8 cellular contexts compared by ENCODE assay signal in the genomic region with DNA sequence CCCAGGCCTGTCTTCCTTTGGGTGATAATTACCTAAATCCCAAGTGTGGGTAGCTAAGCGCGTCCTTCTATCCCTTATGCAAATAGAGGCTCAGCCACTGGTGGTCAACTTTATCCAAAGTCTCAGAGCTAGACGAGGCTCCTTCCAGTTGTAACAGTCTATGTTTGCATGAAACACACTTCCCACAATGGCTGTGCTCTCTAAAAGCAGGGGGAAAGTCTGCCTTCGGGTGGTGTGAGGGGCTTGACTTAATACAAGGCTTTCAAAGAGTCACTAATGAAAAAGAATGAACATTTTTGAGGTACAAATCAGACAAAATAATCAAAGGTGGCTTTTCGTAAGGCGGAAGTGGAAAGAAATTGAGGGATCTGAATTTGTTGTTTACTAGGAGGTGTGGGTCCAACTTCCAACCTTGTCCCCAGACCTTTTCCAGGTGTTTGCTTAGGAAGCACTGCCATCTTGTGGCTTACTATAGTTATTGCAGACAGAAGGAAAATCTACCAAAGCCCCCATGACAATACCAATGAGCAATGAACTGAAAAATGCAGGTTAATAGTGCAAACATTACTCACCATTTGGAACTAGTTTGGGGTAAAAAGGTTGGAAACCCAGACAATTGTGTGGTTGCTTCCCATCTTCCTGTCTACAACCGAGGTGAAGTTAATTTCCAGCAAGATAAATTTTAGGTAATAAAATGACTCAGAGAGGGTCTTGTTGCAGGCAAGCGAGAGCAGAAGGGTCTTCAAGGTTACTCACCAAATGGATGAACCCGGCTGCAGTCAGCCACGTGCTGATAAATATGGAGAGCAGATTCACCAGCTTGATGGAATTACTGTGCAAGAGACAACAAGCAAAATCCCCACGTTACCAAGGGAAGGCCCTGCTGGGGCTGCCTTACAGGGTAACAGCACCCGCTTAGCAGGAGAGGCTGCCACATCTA.
DNase-seq lines count a peak whose midpoint lies in the region; ATAC-seq, FAIRE-seq and TF ChIP-seq lines count a peak whose summit lies in the region.

No MANE protein-coding gene starts in this region.

- no peak overlapping the region for H3K27ac ChIP-seq in naive thymus-derived CD4-positive, alpha-beta T cell (ENCODE audit: low read depth, low read length)

- no peak overlapping the region for H3K4me3 Mint-ChIP-seq in naive thymus-derived CD4-positive, alpha-beta T cell

- no peak for TF ChIP-seq POLR2A in erythroblast (IDR thresholded peaks at IDR 0.05; ENCODE audit: low read length)

- H3K36me3 Mint-ChIP-seq in naive thymus-derived CD4-positive, alpha-beta T cell: no peaks in the 10 kb centered on the region

- no peaks in the 10 kb centered on the region for H3K27me3 ChIP-seq in naive thymus-derived CD4-positive, alpha-beta T cell (ENCODE audit: control insufficient read depth in 2 of 2, insufficient read depth in 2 of 2, low read length in 2 of 2)

- H3K9me3 Mint-ChIP-seq in naive thymus-derived CD4-positive, alpha-beta T cell: no peaks in the 10 kb centered on the region

- POLR2A ChIA-PET in naive thymus-derived CD4-positive, alpha-beta T cell (lab: Charles Lee): no interaction called here

- H3K27me3 Mint-ChIP-seq in naive thymus-derived CD4-positive, alpha-beta T cell: peaks cover 0 to 12% (median 0%) of the 10 kb centered on the region in 5 donors

- no peaks in the 10 kb centered on the region for H3K9me3 ChIP-seq in naive thymus-derived CD4-positive, alpha-beta T cell (ENCODE audit: control insufficient read depth in 2 of 3, low read length in 3 of 3)

- H3K36me3 ChIP-seq in naive thymus-derived CD4-positive, alpha-beta T cell (ENCODE audit: control insufficient read depth in 2 of 3, insufficient read depth in 3 of 3, low read length in 3 of 3): no peaks in the 10 kb centered on the region

- peak; percentile 60 for FAIRE-seq in A204.1 (lab: Jason Lieb, UNC)

- H3K27ac Mint-ChIP-seq in naive thymus-derived CD4-positive, alpha-beta T cell: no peak overlapping the region

- peak; percentile 87 for DNase-seq in GM03348 (ENCODE audit: low spot score)
- peak; percentile 65 for DNase-seq in RKO (ENCODE audit: low spot score)
- DNase-seq in erythroblast (lab: John Stamatoyannopoulos, UW): peak; percentile 17 to 49
- DNase-seq in naive thymus-derived CD4-positive, alpha-beta T cell: peak in 5 of 9 donors; percentile 12 to 39 (median 28)

- intact Hi-C loops in naive thymus-derived CD4-positive, alpha-beta T cell (cut with micrococcal nuclease): loop anchor here (5.0 to 10.0 kb wide), 3 partner anchors 127 to 1710 kb away; partner anchors contain the start of gene ZNF503 (in 1 of the 2)

- H3K4me1 Mint-ChIP-seq in naive thymus-derived CD4-positive, alpha-beta T cell: no peaks in the 10 kb centered on the region

- CTCF ChIA-PET in naive thymus-derived CD4-positive, alpha-beta T cell (lab: Charles Lee): no interaction called here

- peak; percentile 61 for ATAC-seq in HG03521 (IDR thresholded peaks at IDR 0.05; ENCODE audit: unreplicated experiment)
- ATAC-seq in naive thymus-derived CD4-positive, alpha-beta T cell: peak; percentile 57
- no peak for ATAC-seq in HG03095 (IDR thresholded peaks at IDR 0.05; ENCODE audit: unreplicated experiment)
- no peak for ATAC-seq in HG03039 (IDR thresholded peaks at IDR 0.05; ENCODE audit: unreplicated experiment)

- no peaks in the 10 kb centered on the region for H3K4me1 ChIP-seq in naive thymus-derived CD4-positive, alpha-beta T cell (ENCODE audit: control insufficient read depth in 2 of 2, insufficient read depth in 2 of 2, low read length in 2 of 2)

- no peak overlapping the region for H3K4me3 ChIP-seq in naive thymus-derived CD4-positive, alpha-beta T cell (ENCODE audit: low read length)

Comparison
In these comparisons a context has a peak if more than half of its experiments do, and no peak if none do; other contexts are left out.
1. DNase-seq: peak in every context shown above with its lines; median percentile 87 in GM03348; 65 in RKO; 33 in erythroblast; 28 in naive thymus-derived CD4-positive, alpha-beta T cell.
2. ATAC-seq: peak in HG03521 (single experiment) and naive thymus-derived CD4-positive, alpha-beta T cell (single experiment); none in HG03095 (single experiment) and HG03039 (single experiment).